In the genomic region with DNA sequence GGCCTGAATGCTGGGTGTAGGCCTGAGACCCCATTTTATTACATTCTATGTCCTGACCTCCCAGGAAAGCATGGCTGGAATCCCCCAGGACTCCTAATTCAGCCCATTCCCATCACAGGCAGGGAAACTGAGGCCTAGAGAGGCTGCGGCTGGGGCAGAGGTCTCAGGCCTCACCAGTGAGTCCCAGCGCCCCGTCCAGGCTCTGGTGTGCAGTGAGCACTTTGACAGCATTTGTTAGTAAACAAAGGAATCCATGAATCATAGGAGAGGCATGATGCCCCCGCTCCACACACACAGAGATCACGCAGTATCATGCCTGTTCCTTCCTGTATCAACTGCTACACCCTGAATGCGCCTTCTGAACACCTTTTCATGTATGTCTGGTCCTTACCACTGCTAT, we compare ENCODE assay signal across 2 cellular contexts.
TF ChIP-seq lines count a peak whose summit lies in the region.

No MANE protein-coding gene starts in this region.

TF ChIP-seq in IMR-90, 13 proteins besides CTCF, POLR2A, EP300 and RAD21:
- TF ChIP-seq NFE2L2 (IDR thresholded peaks at IDR 0.05; ENCODE audit: low read depth, low read length) = no peak
- TF ChIP-seq, protein P1, sequence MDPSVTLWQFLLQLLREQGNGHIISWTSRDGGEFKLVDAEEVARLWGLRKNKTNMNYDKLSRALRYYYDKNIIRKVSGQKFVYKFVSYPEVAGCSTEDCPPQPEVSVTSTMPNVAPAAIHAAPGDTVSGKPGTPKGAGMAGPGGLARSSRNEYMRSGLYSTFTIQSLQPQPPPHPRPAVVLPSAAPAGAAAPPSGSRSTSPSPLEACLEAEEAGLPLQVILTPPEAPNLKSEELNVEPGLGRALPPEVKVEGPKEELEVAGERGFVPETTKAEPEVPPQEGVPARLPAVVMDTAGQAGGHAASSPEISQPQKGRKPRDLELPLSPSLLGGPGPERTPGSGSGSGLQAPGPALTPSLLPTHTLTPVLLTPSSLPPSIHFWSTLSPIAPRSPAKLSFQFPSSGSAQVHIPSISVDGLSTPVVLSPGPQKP (IDR thresholded peaks at IDR 0.05; ENCODE audit: borderline replicate concordance, low read depth, low read length) = no peak

TF ChIP-seq in H1, 55 proteins besides CTCF, POLR2A, EP300 and RAD21:
- TF ChIP-seq CTBP2 (IDR thresholded peaks at IDR 0.05; ENCODE audit: borderline replicate concordance, insufficient read depth, insufficient read length, low read length) (no peak), HDAC2 (IDR thresholded peaks at IDR 0.05; ENCODE audit: borderline replicate concordance in 1 of 2, low read depth in 2 of 2, low read length in 2 of 2) (no peak), RBBP5 (IDR thresholded peaks at IDR 0.05; ENCODE audit: borderline replicate concordance, low read depth, low read length) (no peak), TEAD4 (IDR thresholded peaks at IDR 0.05; ENCODE audit: low read depth, low read length) (no peak), TAF1 (IDR thresholded peaks at IDR 0.05; ENCODE audit: low read depth, low read length) (no peak), YY1 (IDR thresholded peaks at IDR 0.05; ENCODE audit: low read depth, low read length) (no peak), PHF8 (conservative IDR thresholded peaks at IDR 0.05; ENCODE audit: low read depth, low read length) (no peak), KDM4A (IDR thresholded peaks at IDR 0.05; ENCODE audit: low read depth, low read length, severe bottlenecking) (no peak)
TF ChIP-seq in H1: peak in this region for 0.
